ENCODE assay signal across 24 cellular contexts in genomic region chr2:206098471-206098870, GRCh38.
"Had no signal": no experiment of that assay in that cellular context is flagged by ENCODE, and none has a peak within 500 bp of the region (broad histone marks: within the 10 kb centered on the region; RNA-seq: fewer than 3 reads in every experiment).

No MANE protein-coding gene starts in this region.

- H3K27ac ChIP-seq: left ventricle myocardium inferior, pancreas, prostate gland, skin epidermis, stomach, testis, thyroid gland, transverse colon, upper lobe of left lung, vagina had no signal

- H3K36me3 ChIP-seq: pancreas, prostate gland, thyroid gland, transverse colon, upper lobe of left lung, vagina had no signal

- H3K27me3 ChIP-seq: pancreas, stomach, testis, thyroid gland, transverse colon, upper lobe of left lung, vagina had no signal

- H3K4me3 ChIP-seq: left ventricle myocardium inferior, lung, mucosa of descending colon, pancreas, prostate gland, skin epidermis, stomach, thyroid gland, transverse colon, upper lobe of left lung, vagina had no signal

- H3K4me1 ChIP-seq: left ventricle myocardium inferior, pancreas, prostate gland, stomach, testis, thyroid gland, transverse colon, upper lobe of left lung, vagina had no signal

- DNase-seq: islet precursor cell; left ventricle myocardium inferior; midbrain; mucosa of descending colon; naive thymus-derived CD4-positive, alpha-beta T cell; nucleus accumbens; pancreas; posterior cingulate gyrus; retina; stimulated activated CD4-positive, alpha-beta T cell treated with anti-CD3 and anti-CD28 coated beads, Interleukin-12 subunit alpha, Interleukin-12 subunit beta, amount 100 ng/mL, for 4 hours; stimulated activated CD4-positive, alpha-beta T cell treated with anti-CD3 and anti-CD28 coated beads, Interleukin-15, amount 100 ng/mL, for 24 hours; stimulated activated CD4-positive, alpha-beta T cell treated with anti-CD3 and anti-CD28 coated beads, Interleukin-2, amount 100 ng/mL, for 24 hours; stimulated activated CD4-positive, alpha-beta T cell treated with anti-CD3 and anti-CD28 coated beads, Interleukin-4, amount 100 ng/mL, for 1 hour; stimulated activated naive B cell treated with anti-CD40 and anti-IgM and Interleukin-4, amounts not matched to agents 10 μg/mL and 1 μg/mL and 100 μg/mL, for 72 hours; stimulated activated naive CD8-positive, alpha-beta T cell treated with anti-CD3 and anti-CD28 coated beads, Interleukin-15, Interleukin-2, amounts not matched to agents 100 U/mL and 50 U/mL, for 24 hours; testis; thyroid gland; transverse colon had no signal

- H3K9me3 ChIP-seq: left ventricle myocardium inferior, mucosa of descending colon, pancreas, prostate gland, stomach, testis, thyroid gland, transverse colon, upper lobe of left lung, vagina had no signal
